9 cellular contexts compared by ENCODE assay signal in the genomic region with DNA sequence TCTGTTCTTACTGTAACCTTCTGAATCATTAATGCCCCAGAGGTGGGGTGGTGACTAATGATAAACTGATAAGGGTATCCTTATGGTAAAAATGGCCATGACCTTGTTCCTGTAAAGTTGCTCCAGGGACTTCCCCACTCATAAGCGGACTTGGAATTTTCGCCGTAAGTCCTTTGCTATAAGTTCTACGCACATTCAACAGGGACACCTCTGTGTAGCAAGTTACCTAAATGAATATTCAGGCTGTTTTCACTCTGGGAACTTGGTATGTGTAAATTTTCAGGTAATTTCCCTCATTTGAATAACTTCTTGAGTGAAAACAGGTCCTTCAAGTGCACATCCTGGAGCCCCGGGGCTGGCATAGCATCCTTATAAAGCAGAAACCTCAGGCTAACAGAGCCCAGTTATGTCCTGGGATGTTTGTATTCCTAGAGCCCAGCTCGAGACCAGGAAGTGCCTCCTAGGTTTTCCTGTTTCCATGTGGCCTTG. TPM values are rescaled to one million over a fixed set of nuclear protein-coding genes. Genes with fewer than 3 reads are reported as not detected.
DNase-seq lines count a peak whose midpoint lies in the region; ATAC-seq, FAIRE-seq and TF ChIP-seq lines count a peak whose summit lies in the region.
"Had no signal": no experiment of that assay in that cellular context is flagged by ENCODE, and none has a peak within 500 bp of the region (broad histone marks: within the 10 kb centered on the region; RNA-seq: fewer than 3 reads in every experiment).

No MANE protein-coding gene starts in this region.

- no peaks in the 10 kb centered on the region for H3K27me3 ChIP-seq in GM12878 (replicated peaks in 1 of 2; ENCODE audit: control insufficient read depth in 2 of 2, insufficient read depth in 2 of 2, low read length in 1 of 2)

- H3K4me3 ChIP-seq in GM12864 (ENCODE audit: low read depth, low read length) (peak overlapping the region; percentile 32; the same call in 1 of the 2 replicates), GM12878 (peak overlapping the region; percentile 51; the same call in 1 of the 2 replicates)

- H4K20me1 ChIP-seq in GM12878 (ENCODE audit: control insufficient read depth, insufficient read depth), result no peaks in the 10 kb centered on the region

- peak overlapping the region; percentile 77 for H3K27ac ChIP-seq in GM12878 (ENCODE audit: control insufficient read depth, insufficient read depth)

- H3K9ac ChIP-seq in GM12878 (ENCODE audit: control insufficient read depth, insufficient read depth, low read length), result peak overlapping the region; percentile 37; the same call in 1 of the 2 replicates

- RAD21 ChIA-PET in GM12878 (lab: Charles Lee; ENCODE audit: unreplicated experiment), result interaction anchor here (0.6 to 1.4 kb wide), 6 partner anchors 8 to 304 kb away, joined by 3 to 5 read pairs (median 4); no protein-coding TSS in a partner anchor

- TF ChIP-seq RAD21 in GM12878 (IDR thresholded peaks at IDR 0.05; ENCODE audit: insufficient read depth, low read depth, low read length), result no peak

- no peak for TF ChIP-seq CTCF in GM12864 (IDR thresholded peaks at IDR 0.05; ENCODE audit: low read depth, low read length, missing control alignments)
- no peak for TF ChIP-seq CTCF in GM12878 (IDR thresholded peaks at IDR 0.05 in 2 of 3, conservative IDR thresholded peaks at IDR 0.05 in 1 of 3; ENCODE audit: control insufficient read depth in 2 of 3, extremely low read depth in 1 of 3, insufficient read depth in 1 of 3, low read depth in 3 of 3, low read length in 3 of 3)

- peak in 1 of 2 experiments; percentile 59; a peak in 1 of 4 replicates for TF ChIP-seq EP300 in GM12878 (IDR thresholded peaks at IDR 0.05; ENCODE audit: borderline replicate concordance in 1 of 2, control insufficient read depth in 1 of 2, low read depth in 2 of 2, low read length in 2 of 2)

- peak overlapping the region; percentile 77 for H2AFZ ChIP-seq in GM12878 (ENCODE audit: control insufficient read depth, low read depth, low read length)

- SMC1A ChIA-PET in GM12878 (lab: Charles Lee; ENCODE audit: uncharacterized antibody, unreplicated experiment), result interaction anchor here (1.1 to 14.3 kb wide), 3 partner anchors 11 to 183 kb away, joined by 3 to 191 read pairs (median 12); no protein-coding TSS in a partner anchor

- DNase-seq in GM12864 (ENCODE audit: low read depth), result no peak
- no peak for DNase-seq in GM12878 (ENCODE audit: low read depth, low spot score)
- DNase-seq in HEK293T (ENCODE audit: extremely low spot score), result no peak
- no peak for DNase-seq in HT-29 (ENCODE audit: low spot score)
- no peak for DNase-seq in GM19238 (ENCODE audit: insufficient read length, low spot score)
- no peak for DNase-seq in DMS53 treated with DMSO at 0.1 percent for 48 hours (lab: John Stamatoyannopoulos, UW; ENCODE audit: unreplicated experiment)
- DNase-seq: NCI-H1417 had no signal

- ATAC-seq in GM19452 (IDR thresholded peaks at IDR 0.05; ENCODE audit: unreplicated experiment), result peak; percentile 66
- ATAC-seq in HG03103 (IDR thresholded peaks at IDR 0.05; ENCODE audit: low read depth, unreplicated experiment), result peak; percentile 49
- peak; percentile 54 for ATAC-seq in GM12878

- no peaks in the 10 kb centered on the region for H3K79me2 ChIP-seq in GM12878 (ENCODE audit: control insufficient read depth, insufficient read depth, low read length)

- WGBS in GM12878 (ENCODE audit: insufficient coverage, insufficient replicate concordance, low lambda C conversion rate, missing lambda C conversion rate), result 2% methylated on average over 6 of the region's 6 CpGs

- POLR2A ChIA-PET in GM12878 (lab: Charles Lee), result interaction anchor here (1.4 to 2.0 kb wide), 2 partner anchors 11 to 52 kb away, joined by 3 to 6 read pairs; no protein-coding TSS in a partner anchor
- POLR2A ChIA-PET in HEK293T (lab: Yijun Ruan, JAX), result no interaction called here

- intact Hi-C loops in GM12878 (cut with micrococcal nuclease; ENCODE audit: unreplicated experiment), result loop anchor here (5.0 kb wide), 2 partner anchors 135 to 385 kb away; a partner anchor contains a TSS

- H3K9me3 ChIP-seq in GM12878 (replicated peaks; ENCODE audit: control insufficient read depth, insufficient read depth, low read length), result no peaks in the 10 kb centered on the region

- H3K4me2 ChIP-seq in GM12878 (ENCODE audit: control insufficient read depth, insufficient read depth), result peak overlapping the region; percentile 88

- H3K36me3 ChIP-seq in GM12878 (ENCODE audit: control insufficient read depth in 2 of 2, insufficient read depth in 2 of 2, low read length in 1 of 2), result no peaks in the 10 kb centered on the region

- CTCF ChIA-PET in GM12878 (lab: Yijun Ruan, JAX), result interaction anchor here (1.0 to 6.8 kb wide), 5 partner anchors 9 to 56 kb away, joined by 3 to 48 read pairs (median 6); a partner anchor contains a TSS
- CTCF ChIA-PET in HEK293T (lab: Yijun Ruan, JAX), result no interaction called here

- peaks cover 52% of the 10 kb centered on the region for H3K4me1 ChIP-seq in GM12878 (ENCODE audit: control insufficient read depth, insufficient read depth, low read length)

- in situ Hi-C loops in GM12878 (cut with MboI), result no loop called here

- FAIRE-seq in GM12878 (lab: Jason Lieb, UNC), result peak; percentile 47

- no peak for TF ChIP-seq POLR2A in GM12878 (IDR thresholded peaks at IDR 0.05; ENCODE audit: low read depth, low read length)

- no TSS peak for BruUV-seq in GM12878 (replicated peaks; lab: Mats Ljungman, UMichigan)

TF ChIP-seq in GM12878, 131 proteins besides CTCF, POLR2A, EP300 and RAD21 (continues in another document):
- 0 out of 2 replicates have a peak, but pooled peaks have one; percentile 36 for TF ChIP-seq DPF2 (IDR thresholded peaks at IDR 0.05)
- TF ChIP-seq, protein P1, sequence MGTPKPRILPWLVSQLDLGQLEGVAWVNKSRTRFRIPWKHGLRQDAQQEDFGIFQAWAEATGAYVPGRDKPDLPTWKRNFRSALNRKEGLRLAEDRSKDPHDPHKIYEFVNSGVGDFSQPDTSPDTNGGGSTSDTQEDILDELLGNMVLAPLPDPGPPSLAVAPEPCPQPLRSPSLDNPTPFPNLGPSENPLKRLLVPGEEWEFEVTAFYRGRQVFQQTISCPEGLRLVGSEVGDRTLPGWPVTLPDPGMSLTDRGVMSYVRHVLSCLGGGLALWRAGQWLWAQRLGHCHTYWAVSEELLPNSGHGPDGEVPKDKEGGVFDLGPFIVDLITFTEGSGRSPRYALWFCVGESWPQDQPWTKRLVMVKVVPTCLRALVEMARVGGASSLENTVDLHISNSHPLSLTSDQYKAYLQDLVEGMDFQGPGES (IDR thresholded peaks at IDR 0.05), result no peak
- TF ChIP-seq SIX5 (IDR thresholded peaks at IDR 0.05; ENCODE audit: low read depth, low read length, severe bottlenecking), result no peak
- 0 out of 2 replicates have a peak, but pooled peaks have one; percentile 58 for TF ChIP-seq EED (IDR thresholded peaks at IDR 0.05; ENCODE audit: low read depth)
- 0 out of 2 replicates have a peak, but pooled peaks have one; percentile 55 for TF ChIP-seq IRF4 (IDR thresholded peaks at IDR 0.05; ENCODE audit: low read depth, low read length)
- peak; percentile 74 for TF ChIP-seq IKZF1 (conservative IDR thresholded peaks at IDR 0.05)
- no peak for TF ChIP-seq JUND (IDR thresholded peaks at IDR 0.05; ENCODE audit: low read depth, low read length)
- peak; percentile 73 to 79 for TF ChIP-seq IKZF2 (IDR thresholded peaks at IDR 0.05)
- peak; percentile 43; the same call in 1 of the 2 replicates for TF ChIP-seq CREB1 (IDR thresholded peaks at IDR 0.05; ENCODE audit: low read depth)

TF ChIP-seq in HEK293T, 16 proteins besides CTCF, POLR2A, EP300 and RAD21 (continues in another document):
- no peak for TF ChIP-seq CTBP1 (IDR thresholded peaks at IDR 0.05; ENCODE audit: borderline replicate concordance)
- TF ChIP-seq L3MBTL2 (conservative IDR thresholded peaks at IDR 0.05), result no peak
- TF ChIP-seq FOXA1 (IDR thresholded peaks at IDR 0.05), result no peak
- TF ChIP-seq LEF1 (IDR thresholded peaks at IDR 0.05; ENCODE audit: borderline replicate concordance), result no peak
- TF ChIP-seq, protein P2, sequence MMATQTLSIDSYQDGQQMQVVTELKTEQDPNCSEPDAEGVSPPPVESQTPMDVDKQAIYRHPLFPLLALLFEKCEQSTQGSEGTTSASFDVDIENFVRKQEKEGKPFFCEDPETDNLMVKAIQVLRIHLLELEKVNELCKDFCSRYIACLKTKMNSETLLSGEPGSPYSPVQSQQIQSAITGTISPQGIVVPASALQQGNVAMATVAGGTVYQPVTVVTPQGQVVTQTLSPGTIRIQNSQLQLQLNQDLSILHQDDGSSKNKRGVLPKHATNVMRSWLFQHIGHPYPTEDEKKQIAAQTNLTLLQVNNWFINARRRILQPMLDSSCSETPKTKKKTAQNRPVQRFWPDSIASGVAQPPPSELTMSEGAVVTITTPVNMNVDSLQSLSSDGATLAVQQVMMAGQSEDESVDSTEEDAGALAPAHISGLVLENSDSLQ (IDR thresholded peaks at IDR 0.05), result no peak
- no peak for TF ChIP-seq SP1 (IDR thresholded peaks at IDR 0.05)
- TF ChIP-seq NFRKB (IDR thresholded peaks at IDR 0.05), result no peak
- TF ChIP-seq SUZ12 (IDR thresholded peaks at IDR 0.05), result no peak
- TF ChIP-seq HDGF (IDR thresholded peaks at IDR 0.05; ENCODE audit: borderline replicate concordance), result no peak
- TF ChIP-seq FOXM1 (IDR thresholded peaks at IDR 0.05; ENCODE audit: borderline replicate concordance), result no peak
- TF ChIP-seq ELF4 (IDR thresholded peaks at IDR 0.05), result no peak
- TF ChIP-seq BHLHE40 (IDR thresholded peaks at IDR 0.05; ENCODE audit: borderline replicate concordance), result no peak
- no peak for TF ChIP-seq TARDBP (IDR thresholded peaks at IDR 0.05)
- no peak for TF ChIP-seq ZNF384 (IDR thresholded peaks at IDR 0.05)
- TF ChIP-seq FOXK2 (IDR thresholded peaks at IDR 0.05), result no peak

RNA-seq across cellular contexts. Expression of a gene that starts 9.4 kb away (rescaled TPM):
- total RNA-seq in GM12878 (2013; cell fraction: nucleolus; rRNA removed), result 90.3 and 96.0 TPM in 2 replicates
- total RNA-seq in GM12878 (2014; rRNA removed), result 97.1 and 100 TPM in 2 replicates
- total RNA-seq in GM12878 (2014; rRNA removed; fragmentation: Illumina TruSeq; extraction: Trizol), result 78.2 and 80.7 TPM in 2 replicates
- total RNA-seq in GM12878 (2021), result 108 and 113 TPM in 2 replicates
- 33.7 TPM for polyA plus RNA-seq in GM12878 (2011; ENCODE audit: low read depth)
- 228 and 243 TPM in 2 replicates for polyA plus RNA-seq in GM12878 (2011; rRNA removed)
- polyA plus RNA-seq in GM12878 (2011; cell fraction: cytosol; rRNA removed), result 200 and 228 TPM in 2 replicates
- polyA plus RNA-seq in GM12878 (2011; cell fraction: nucleus; rRNA removed), result 112 and 150 TPM in 2 replicates
- polyA plus RNA-seq in GM12878 (2012), result 32.7 and 53.4 TPM in 2 replicates
- 78.4 and 96.3 TPM in 2 replicates for polyA plus RNA-seq in GM12878 (2014; fragmentation: Illumina TruSeq; extraction: Trizol)
- polyA plus RNA-seq in GM12878 (2014; fragmentation: Nextera tagmentation; extraction: Ambion mirVana), result 10 to 100 TPM; 28.6 to 53.2 TPM
- polyA plus RNA-seq in GM12878 (2014; rRNA removed), result 76.3 and 82.7 TPM in 2 replicates
- polyA plus RNA-seq in GM12878 (2016; fragmentation: Nextera tagmentation; extraction: Ambion mirVana), result 1 to 10 TPM; 7.3 to 8.8 TPM
- polyA minus RNA-seq in GM12878 (2011; rRNA and poly(A)+ RNA removed), result 410 and 440 TPM in 2 replicates
- polyA minus RNA-seq in GM12878 (2011; cell fraction: cytosol; rRNA and poly(A)+ RNA removed), result 96.4 and 106 TPM in 2 replicates
- polyA minus RNA-seq in GM12878 (2011; cell fraction: nucleus; rRNA and poly(A)+ RNA removed), result 68.8 and 110 TPM in 2 replicates
- total RNA-seq in HT-29 (2014; rRNA removed; shearing (Covaris generic)), result 38.0 and 40.9 TPM in 2 replicates
